ENCODE assay signal across 25 cellular contexts in genomic region chr1:214186118-214186517, GRCh38.
DNase-seq lines count a peak whose midpoint lies in the region; ATAC-seq, FAIRE-seq and TF ChIP-seq lines count a peak whose summit lies in the region.
"Had no signal": no experiment of that assay in that cellular context is flagged by ENCODE, and none has a peak within 500 bp of the region (broad histone marks: within the 10 kb centered on the region; RNA-seq: fewer than 3 reads in every experiment).

No MANE protein-coding gene starts in this region.

- peaks cover 8% of the 10 kb centered on the region for H3K4me1 ChIP-seq in lower lobe of right lung
- H3K4me1 ChIP-seq: A549 had no signal

- H3K36me3 ChIP-seq in lower lobe of right lung: no peaks in the 10 kb centered on the region
- H3K36me3 ChIP-seq: BE2C; BLaER1 treated with 17β-estradiol and CSF1 and Interleukin-3, amounts not matched to agents 10 nM and 100 nM had no signal

- no peak for ATAC-seq in lower lobe of right lung
- ATAC-seq: A549, GM23338, HCT116 had no signal

- H3K4me1 Mint-ChIP-seq in nephron progenitor cell: peaks cover 48% of the 10 kb centered on the region

- CTCF ChIA-PET in HEK293T (lab: Yijun Ruan, JAX): interaction anchor here (0.9 kb wide), 1 partner anchor 12 kb away, joined by 3 read pairs; no protein-coding TSS in a partner anchor

- no peak overlapping the region for H3K27ac Mint-ChIP-seq in nephron progenitor cell
- H3K27ac Mint-ChIP-seq: CD14-positive monocyte; CD4-positive, alpha-beta T cell; CD8-positive, alpha-beta memory T cell; GM23338; H9 had no signal

- DNase-seq in D721Med (ENCODE audit: insufficient read length, low spot score): no peak
- no peak for DNase-seq in HEK293T (ENCODE audit: extremely low spot score)
- no peak for DNase-seq in nephron progenitor cell
- no peak for DNase-seq in lower lobe of right lung
- DNase-seq in NCI-H1694 (lab: John Stamatoyannopoulos, UW): no peak
- DNase-seq in D341Med (ENCODE audit: low spot score): no peak
- no peak for DNase-seq in stimulated activated CD4-positive, alpha-beta T cell treated with anti-CD3 and anti-CD28 coated beads, Interleukin-2, amount 100 ng/mL, for 24 hours
- DNase-seq: 8988T; ACHN; AML-193; BE2C; Calu3; CD4-positive, alpha-beta T cell; CD8-positive, alpha-beta memory T cell; DMS 273 treated with DMSO at 0.1 percent for 48 hours; DMS79; GF-D8; H9 had no signal

- H3K9me3 Mint-ChIP-seq in nephron progenitor cell: peaks cover 37% of the 10 kb centered on the region

- H3K9me3 ChIP-seq in lower lobe of right lung: no peaks in the 10 kb centered on the region
- H3K9me3 ChIP-seq: BE2C had no signal

- H3K27ac ChIP-seq in lower lobe of right lung: no peak overlapping the region
- H3K27ac ChIP-seq: A549; BLaER1 treated with 17β-estradiol and CSF1 and Interleukin-3, amounts not matched to agents 10 nM and 100 nM had no signal

- peaks cover 25% of the 10 kb centered on the region for H3K36me3 Mint-ChIP-seq in nephron progenitor cell (ENCODE audit: low read depth)
- H3K36me3 Mint-ChIP-seq: CD14-positive monocyte; CD8-positive, alpha-beta memory T cell had no signal

- POLR2A ChIA-PET in HEK293T (lab: Yijun Ruan, JAX): no interaction called here

- TF ChIP-seq CTCF in D721Med (IDR thresholded peaks at IDR 0.05; ENCODE audit: insufficient read depth, missing control alignments): no peak
- TF ChIP-seq CTCF in nephron progenitor cell (IDR thresholded peaks at IDR 0.05): no peak
- TF ChIP-seq CTCF in lower lobe of right lung (IDR thresholded peaks at IDR 0.05): no peak

- FAIRE-seq in D721Med (lab: Jason Lieb, UNC): peak; percentile 46
- FAIRE-seq: A549, GM12891, GM18507 had no signal

- intact Hi-C loops in lower lobe of right lung (cut with DNase I): no loop called here

- H3K4me3 Mint-ChIP-seq in nephron progenitor cell: peak overlapping the region; percentile 83
- H3K4me3 Mint-ChIP-seq: CD4-positive, alpha-beta T cell; CD8-positive, alpha-beta memory T cell had no signal

- peaks cover 24% of the 10 kb centered on the region for H3K27me3 Mint-ChIP-seq in nephron progenitor cell (ENCODE audit: low read depth, poor library complexity)

- H3K4me3 ChIP-seq in lower lobe of right lung: no peak overlapping the region
- H3K4me3 ChIP-seq: A549 had no signal

- H3K27me3 ChIP-seq in lower lobe of right lung (ENCODE audit: low read depth): peaks cover 43% of the 10 kb centered on the region
- H3K27me3 ChIP-seq: BE2C had no signal

TF ChIP-seq in HEK293T, 16 proteins besides CTCF, POLR2A, EP300 and RAD21:
- TF ChIP-seq FOXK2 (IDR thresholded peaks at IDR 0.05) (no peak), ZNF384 (IDR thresholded peaks at IDR 0.05) (no peak), LEF1 (IDR thresholded peaks at IDR 0.05; ENCODE audit: borderline replicate concordance) (no peak), PKNOX1 (IDR thresholded peaks at IDR 0.05) (peak; percentile 71), BHLHE40 (IDR thresholded peaks at IDR 0.05; ENCODE audit: borderline replicate concordance) (no peak), L3MBTL2 (conservative IDR thresholded peaks at IDR 0.05) (no peak), FOXM1 (IDR thresholded peaks at IDR 0.05; ENCODE audit: borderline replicate concordance) (no peak), FOXA1 (IDR thresholded peaks at IDR 0.05) (no peak), NFRKB (IDR thresholded peaks at IDR 0.05) (no peak)
